Comparison of ENCODE assay signal across 8 cellular contexts in the genomic region with DNA sequence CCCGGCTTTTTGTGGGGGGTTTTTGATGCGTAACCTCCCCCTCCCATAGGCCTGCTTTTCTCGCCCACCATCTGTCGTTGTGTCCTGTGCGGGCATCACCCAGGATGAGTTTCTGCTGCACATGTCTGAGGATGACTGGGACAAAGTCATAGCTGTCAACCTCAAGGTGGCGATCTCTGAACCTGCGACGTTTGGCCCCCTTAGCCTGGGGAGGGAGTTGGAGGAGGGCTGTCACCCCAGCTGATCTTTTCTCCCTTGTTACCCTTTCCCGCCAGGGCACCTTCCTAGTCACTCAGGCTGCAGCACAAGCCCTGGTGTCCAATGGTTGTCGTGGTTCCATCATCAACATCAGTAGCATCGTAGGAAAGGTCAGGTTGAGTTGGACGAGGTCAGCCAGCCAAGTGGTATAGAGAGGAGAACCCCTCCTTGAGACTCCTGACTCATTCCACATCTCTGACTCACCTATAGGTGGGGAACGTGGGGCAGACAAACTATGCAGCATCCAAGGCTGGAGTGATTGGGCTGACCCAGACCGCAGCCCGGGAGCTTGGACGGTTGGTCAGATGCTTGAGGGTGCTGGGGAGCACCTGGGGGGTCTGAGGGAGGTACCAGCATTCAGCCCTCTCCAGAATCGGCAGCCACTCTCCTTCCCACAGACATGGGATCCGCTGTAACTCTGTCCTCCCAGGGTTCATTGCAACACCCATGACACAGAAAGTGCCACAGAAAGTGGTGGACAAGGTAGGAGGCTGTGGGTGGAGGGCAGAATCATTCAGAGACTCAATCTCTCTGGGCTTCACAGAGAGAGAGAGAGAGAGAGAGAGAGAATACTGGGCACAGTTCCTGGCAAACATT. TPM values are rescaled to one million over a fixed set of nuclear protein-coding genes. Genes with fewer than 3 reads are reported as not detected.
DNase-seq lines count a peak whose midpoint lies in the region; ATAC-seq and TF ChIP-seq lines count a peak whose summit lies in the region.

No MANE protein-coding gene starts in this region.

- DNase-seq in AG09319 (ENCODE audit: extremely low read depth, low read depth) (no peak), HAP-1 (ENCODE audit: low spot score in 2 of 2) (peak in 1 of 2 experiments; percentile 44), fibroblast of pulmonary artery (ENCODE audit: low read depth) (no peak), skeletal muscle cell (ENCODE audit: low read depth) (no peak), left colon (no peak)
- peak; percentile 44 for DNase-seq in activated CD4-positive, CD25-positive, alpha-beta regulatory T cell treated with anti-CD3 and anti-CD28 coated beads, Interleukin-2, amount 50 U/mL, for 72 hours

- intact Hi-C loops in left colon (cut with DNase I, micrococcal nuclease) = no loop called here

- peaks cover 34% of the 10 kb centered on the region for H3K4me1 ChIP-seq in HAP-1

- no peak for ATAC-seq in GM21515 (IDR thresholded peaks at IDR 0.05; ENCODE audit: unreplicated experiment)
- ATAC-seq in GM18909 (IDR thresholded peaks at IDR 0.05; ENCODE audit: poor library complexity, unreplicated experiment) = no peak
- ATAC-seq in left colon = no peak

- TF ChIP-seq CTCF in AG09319 (IDR thresholded peaks at IDR 0.05; ENCODE audit: low read depth, low read length) (peak; percentile 2), fibroblast of pulmonary artery (IDR thresholded peaks at IDR 0.05; ENCODE audit: low read length, missing control alignments) (peak; percentile 1)

- H3K4me3 ChIP-seq in HAP-1 (peak overlapping the region; percentile 58), fibroblast of pulmonary artery (replicated peaks; ENCODE audit: low read depth, low read length) (peak overlapping the region; percentile 75), skeletal muscle cell (ENCODE audit: low read depth, low read length) (peak overlapping the region; percentile 75)

- no peaks in the 10 kb centered on the region for H3K27me3 ChIP-seq in HAP-1 (ENCODE audit: low read depth)

- no peaks in the 10 kb centered on the region for H3K9me3 ChIP-seq in HAP-1

- in situ Hi-C loops in HAP-1 (cut with MboI; ENCODE audit: low sequenced_read_pairs) = no loop called here

- H3K36me3 ChIP-seq in HAP-1 (replicated peaks) = peaks cover 41% of the 10 kb centered on the region

RNA-seq across cellular contexts. Expression of a gene that starts 0.9 kb away (rescaled TPM):
- 10 to 100 TPM; 22.4 to 23.7 TPM for total RNA-seq in left colon

RNA-seq across cellular contexts. Expression of a gene that starts 2.9 kb away (rescaled TPM):
- 10 to 100 TPM; 27.4 to 29.7 TPM for total RNA-seq in left colon

RNA-seq across cellular contexts. Expression of a gene that starts 4.7 kb away (rescaled TPM):
- 100 to 1,000 TPM; 128 to 203 TPM for total RNA-seq in left colon

RNA-seq across cellular contexts. Expression of a gene that starts 4.9 kb away (rescaled TPM):
- 10 to 100 TPM; 34.4 to 37.0 TPM for total RNA-seq in left colon

RNA-seq across cellular contexts. Expression of a gene that starts 13.1 kb away (rescaled TPM):
- total RNA-seq in left colon = under 1 TPM; 0.45 to 0.55 TPM
